Comparison of ENCODE assay signal across 22 cellular contexts in genomic region chr13:28434934-28435333, GRCh38.
"Had no signal": no experiment of that assay in that cellular context is flagged by ENCODE, and none has a peak within 500 bp of the region (broad histone marks: within the 10 kb centered on the region; RNA-seq: fewer than 3 reads in every experiment).

No MANE protein-coding gene starts in this region.

- H3K4me1 ChIP-seq: psoas muscle had no signal

- H3K27me3 Mint-ChIP-seq: activated naive CD8-positive, alpha-beta T cell treated with anti-CD3 and anti-CD28 coated beads for 36 hours; naive thymus-derived CD8-positive, alpha-beta T cell; stimulated activated naive CD8-positive, alpha-beta T cell treated with anti-CD3 and anti-CD28 coated beads, Interleukin-15, amount 100 ng/mL, for 72 hours had no signal

- H3K36me3 Mint-ChIP-seq: activated CD8-positive, alpha-beta memory T cell treated with anti-CD3 and anti-CD28 coated beads, Interleukin-2, amount 10 ng/mL, durations not matched to agents 7 days and 5 days; activated naive CD8-positive, alpha-beta T cell treated with anti-CD3 and anti-CD28 coated beads for 36 hours; T-cell had no signal

- H3K4me3 Mint-ChIP-seq: activated B cell treated with CpG ODN at 0.5 μM for 24 hours; activated CD4-positive, alpha-beta memory T cell treated with anti-CD3 and anti-CD28 coated beads, Interleukin-2, amount 10 ng/mL, durations not matched to agents 7 days and 5 days; activated CD8-positive, alpha-beta memory T cell treated with anti-CD3 and anti-CD28 coated beads, Interleukin-2, amount 10 ng/mL, durations not matched to agents 7 days and 5 days; activated naive CD8-positive, alpha-beta T cell treated with anti-CD3 and anti-CD28 coated beads for 36 hours; activated T-helper 17 cell treated with anti-CD3 and anti-CD28 coated beads, Interleukin-2, amount 50 U/mL, for 72 hours; dendritic cell treated with granulocyte-macrophage colony-stimulating factor and Interleukin-4, amounts not matched to agents 40 ng/mL and 50 ng/mL, for 4 days; naive thymus-derived CD8-positive, alpha-beta T cell; stimulated activated naive CD8-positive, alpha-beta T cell treated with anti-CD3 and anti-CD28 coated beads, Interleukin-15, amount 100 ng/mL, for 72 hours; T-cell had no signal

- DNase-seq: activated B cell treated with CpG ODN at 0.5 μM for 24 hours; activated CD4-positive, alpha-beta memory T cell treated with anti-CD3 and anti-CD28 coated beads, Interleukin-2, amount 10 ng/mL, durations not matched to agents 7 days and 5 days; activated CD4-positive, alpha-beta T cell treated with anti-CD3 and anti-CD28 coated beads for 4 hours; activated CD8-positive, alpha-beta memory T cell treated with anti-CD3 and anti-CD28 coated beads, Interleukin-2, amount 10 ng/mL, durations not matched to agents 7 days and 5 days; activated naive CD4-positive, alpha-beta T cell; activated naive CD8-positive, alpha-beta T cell treated with anti-CD3 and anti-CD28 coated beads for 36 hours; amniotic stem cell; gastrocnemius medialis; head of caudate nucleus; kidney glomerular epithelial cell; left ventricle myocardium superior; naive thymus-derived CD8-positive, alpha-beta T cell; ovary; psoas muscle; stimulated activated naive CD8-positive, alpha-beta T cell treated with anti-CD3 and anti-CD28 coated beads, Interleukin-15, amount 100 ng/mL, for 72 hours; T-cell; trophoblast cell had no signal

- H3K36me3 ChIP-seq: cardiac muscle cell, gastrocnemius medialis, ovary, suprapubic skin had no signal

- H3K27ac Mint-ChIP-seq: activated B cell treated with CpG ODN at 0.5 μM for 24 hours; activated CD4-positive, alpha-beta memory T cell treated with anti-CD3 and anti-CD28 coated beads, Interleukin-2, amount 10 ng/mL, durations not matched to agents 7 days and 5 days; activated CD8-positive, alpha-beta memory T cell treated with anti-CD3 and anti-CD28 coated beads, Interleukin-2, amount 10 ng/mL, durations not matched to agents 7 days and 5 days; activated naive CD8-positive, alpha-beta T cell treated with anti-CD3 and anti-CD28 coated beads for 36 hours; activated T-helper 17 cell treated with anti-CD3 and anti-CD28 coated beads, Interleukin-2, amount 50 U/mL, for 72 hours; dendritic cell treated with granulocyte-macrophage colony-stimulating factor and Interleukin-4, amounts not matched to agents 40 ng/mL and 50 ng/mL, for 4 days; naive thymus-derived CD8-positive, alpha-beta T cell; stimulated activated naive CD8-positive, alpha-beta T cell treated with anti-CD3 and anti-CD28 coated beads, Interleukin-15, amount 100 ng/mL, for 72 hours; T-cell had no signal

- H3K9me3 Mint-ChIP-seq: activated B cell treated with CpG ODN at 0.5 μM for 24 hours; activated CD4-positive, alpha-beta memory T cell treated with anti-CD3 and anti-CD28 coated beads, Interleukin-2, amount 10 ng/mL, durations not matched to agents 7 days and 5 days; activated naive CD8-positive, alpha-beta T cell treated with anti-CD3 and anti-CD28 coated beads for 36 hours; activated T-helper 17 cell treated with anti-CD3 and anti-CD28 coated beads, Interleukin-2, amount 50 U/mL, for 72 hours; dendritic cell treated with granulocyte-macrophage colony-stimulating factor and Interleukin-4, amounts not matched to agents 40 ng/mL and 50 ng/mL, for 4 days; naive thymus-derived CD8-positive, alpha-beta T cell; stimulated activated naive CD8-positive, alpha-beta T cell treated with anti-CD3 and anti-CD28 coated beads, Interleukin-15, amount 100 ng/mL, for 72 hours; T-cell had no signal

- H3K27me3 ChIP-seq: cardiac muscle cell, gastrocnemius medialis, ovary had no signal

- ATAC-seq: activated CD8-positive, alpha-beta memory T cell treated with anti-CD3 and anti-CD28 coated beads, Interleukin-2, amount 10 ng/mL, durations not matched to agents 7 days and 5 days; activated T-helper 17 cell treated with anti-CD3 and anti-CD28 coated beads, Interleukin-2, amount 50 U/mL, for 72 hours; gastrocnemius medialis; left ventricle myocardium superior; naive thymus-derived CD8-positive, alpha-beta T cell; psoas muscle; right cardiac atrium; stimulated activated naive CD8-positive, alpha-beta T cell treated with anti-CD3 and anti-CD28 coated beads, Interleukin-15, amount 100 ng/mL, for 72 hours; T-cell had no signal

- H3K4me1 Mint-ChIP-seq: activated CD4-positive, alpha-beta memory T cell treated with anti-CD3 and anti-CD28 coated beads, Interleukin-2, amount 10 ng/mL, durations not matched to agents 7 days and 5 days; activated CD8-positive, alpha-beta memory T cell treated with anti-CD3 and anti-CD28 coated beads, Interleukin-2, amount 10 ng/mL, durations not matched to agents 7 days and 5 days; activated T-helper 17 cell treated with anti-CD3 and anti-CD28 coated beads, Interleukin-2, amount 50 U/mL, for 72 hours; stimulated activated naive CD8-positive, alpha-beta T cell treated with anti-CD3 and anti-CD28 coated beads, Interleukin-15, amount 100 ng/mL, for 72 hours; T-cell had no signal

- H3K9me3 ChIP-seq: gastrocnemius medialis, ovary, psoas muscle, suprapubic skin had no signal

- H3K4me3 ChIP-seq: cardiac muscle cell, gastrocnemius medialis, ovary, psoas muscle, suprapubic skin had no signal

- H3K27ac ChIP-seq: cardiac muscle cell, ovary, psoas muscle, suprapubic skin had no signal
